In the genomic region with DNA sequence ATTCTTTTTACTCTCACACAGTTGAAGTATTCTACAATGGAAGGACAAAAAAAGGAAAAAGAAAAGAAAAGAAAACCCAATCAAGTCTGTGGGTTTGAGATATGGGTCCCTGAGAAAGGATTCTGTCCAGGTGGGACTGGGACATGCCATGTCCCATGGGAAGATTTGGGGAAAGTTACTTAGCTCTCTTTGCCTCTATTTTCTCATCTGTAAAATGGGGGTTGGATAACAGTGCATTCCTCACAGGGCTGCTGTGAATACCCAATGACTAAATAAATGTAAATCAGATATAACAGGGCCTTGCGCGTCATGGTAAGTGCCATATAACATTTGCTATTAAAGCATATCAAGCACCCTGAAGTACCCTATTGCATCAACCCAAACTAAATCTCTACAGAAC, we compare ENCODE assay signal across 17 cellular contexts.
DNase-seq lines count a peak whose midpoint lies in the region; ATAC-seq, FAIRE-seq and TF ChIP-seq lines count a peak whose summit lies in the region.
"Had no signal": no experiment of that assay in that cellular context is flagged by ENCODE, and none has a peak within 500 bp of the region (broad histone marks: within the 10 kb centered on the region; RNA-seq: fewer than 3 reads in every experiment).

No MANE protein-coding gene starts in this region.

- no peak overlapping the region for H3K4me3 ChIP-seq in HCT116 (replicated peaks in 1 of 2; ENCODE audit: low read depth in 1 of 2, low read length in 2 of 2)
- no peak overlapping the region for H3K4me3 ChIP-seq in K562
- H3K4me3 ChIP-seq in parathyroid adenoma (ENCODE audit: low read depth, low read length), result no peak overlapping the region
- H3K4me3 ChIP-seq: HAP-1 had no signal

- H3K79me2 ChIP-seq in HCT116 (ENCODE audit: insufficient read depth, low read length) (no peaks in the 10 kb centered on the region), K562 (ENCODE audit: control insufficient read depth, insufficient read depth, low read length) (no peaks in the 10 kb centered on the region), parathyroid adenoma (no peaks in the 10 kb centered on the region)

- 83% methylated on average over 2 of the region's 2 CpGs for WGBS in K562 (ENCODE audit: insufficient coverage, low coverage, missing lambda C conversion rate)

- H3K36me3 ChIP-seq in HCT116 (ENCODE audit: control insufficient read depth in 1 of 2, insufficient read depth in 2 of 2, low read length in 2 of 2) (no peaks in the 10 kb centered on the region), K562 (ENCODE audit: control insufficient read depth, insufficient read depth, low read length) (no peaks in the 10 kb centered on the region), parathyroid adenoma (ENCODE audit: control insufficient read depth, insufficient read depth, low read length) (no peaks in the 10 kb centered on the region)
- H3K36me3 ChIP-seq: HAP-1 had no signal

- TF ChIP-seq EP300 in K562 (IDR thresholded peaks at IDR 0.05; ENCODE audit: low read length), result no peak

- CTCF ChIA-PET in HCT116 (lab: Charles Lee) (interaction anchor here (0.7 to 1.1 kb wide), 2 partner anchors 70 to 464 kb away, joined by 3 read pairs; no protein-coding TSS in a partner anchor), K562 (lab: Yijun Ruan, JAX; ENCODE audit: low intra/inter-chr PET ratio) (no interaction called here)

- no peaks in the 10 kb centered on the region for H3K9me2 ChIP-seq in HCT116 (ENCODE audit: insufficient read depth)

- TF ChIP-seq RAD21 in HCT116 (IDR thresholded peaks at IDR 0.05; ENCODE audit: low read depth) (no peak), K562 (CRISPR knock-in tag; conservative IDR thresholded peaks at IDR 0.05 in 1 of 2, IDR thresholded peaks at IDR 0.05 in 1 of 2) (no peak)

- H3K4me2 ChIP-seq in HCT116 (ENCODE audit: low read length) (peak overlapping the region; percentile 31; the same call in 1 of the 2 replicates), K562 (ENCODE audit: insufficient read depth, low read length) (no peak overlapping the region), parathyroid adenoma (ENCODE audit: low read length) (no peak overlapping the region)

- intact Hi-C loops in HCT116 (cut with micrococcal nuclease), result no loop called here
- intact Hi-C loops in K562 (cut with micrococcal nuclease), result no loop called here

- H3K9me1 ChIP-seq in K562 (ENCODE audit: control insufficient read depth, insufficient read depth, low read length), result no peaks in the 10 kb centered on the region

- H3K27ac ChIP-seq in HCT116 (ENCODE audit: low read depth, low read length) (no peak overlapping the region), K562 (ENCODE audit: extremely low read depth, low read depth, low read length) (no peak overlapping the region), parathyroid adenoma (no peak overlapping the region), caudate nucleus (ENCODE audit: low read depth, low read length) (no peak overlapping the region)
- H3K27ac ChIP-seq: C4-2B had no signal

- H3K4me1 ChIP-seq in HCT116 (ENCODE audit: control insufficient read depth in 1 of 2, insufficient read depth in 2 of 2, low read length in 2 of 2), result peaks cover 5 to 10% of the 10 kb centered on the region in 2 experiments; a peak in 3 of 4 replicates
- peaks cover 11 to 20% of the 10 kb centered on the region in 2 experiments for H3K4me1 ChIP-seq in K562 (replicated peaks in 1 of 2; ENCODE audit: control insufficient read depth in 2 of 2, insufficient read depth in 2 of 2, low read length in 2 of 2)
- peaks cover 10% of the 10 kb centered on the region for H3K4me1 ChIP-seq in parathyroid adenoma

- POLR2A ChIA-PET in HCT116 (lab: Charles Lee), result no interaction called here
- POLR2A ChIA-PET in K562 (lab: Yijun Ruan, JAX), result interaction anchor here (0.5 to 1.4 kb wide), 4 partner anchors 23 to 118 kb away, joined by 3 to 4 read pairs (median 4); no protein-coding TSS in a partner anchor

- no peak for FAIRE-seq in K562 (lab: Jason Lieb, UNC)
- FAIRE-seq: G401.6, GM12892, H54 had no signal

- ATAC-seq in HCT116 (no peak), K562 (no peak)
- ATAC-seq: CD8-positive, alpha-beta T cell had no signal

- TF ChIP-seq POLR2A in HCT116 (IDR thresholded peaks at IDR 0.05; ENCODE audit: borderline replicate concordance, extremely low read depth, insufficient read depth, insufficient read length), result no peak
- no peak for TF ChIP-seq POLR2A in K562 (conservative IDR thresholded peaks at IDR 0.05)

- H2AFZ ChIP-seq in HCT116 (ENCODE audit: low read depth, low read length, poor library complexity, severe bottlenecking) (peak overlapping the region; percentile 44), K562 (ENCODE audit: low read depth, low read length) (peak overlapping the region; percentile 89), parathyroid adenoma (peak overlapping the region; percentile 22)

- H4K20me1 ChIP-seq in HCT116 (ENCODE audit: insufficient read depth) (no peaks in the 10 kb centered on the region), K562 (replicated peaks; ENCODE audit: control insufficient read depth, insufficient read depth, low read length) (no peaks in the 10 kb centered on the region)

- RAD21 ChIA-PET in HCT116 (lab: Charles Lee; ENCODE audit: low non-redundant PET in 1 of 2, low total read pairs in 2 of 2, uncharacterized antibody in 2 of 2, unreplicated experiment in 2 of 2), result no interaction called here

- no peaks in the 10 kb centered on the region for H3K9me3 ChIP-seq in HCT116 (ENCODE audit: control insufficient read depth in 1 of 2, insufficient read depth in 1 of 2, low read depth in 1 of 2, low read length in 2 of 2)
- H3K9me3 ChIP-seq in K562 (replicated peaks; ENCODE audit: control insufficient read depth, insufficient read depth, low read depth, low read length), result no peaks in the 10 kb centered on the region
- no peaks in the 10 kb centered on the region for H3K9me3 ChIP-seq in parathyroid adenoma (ENCODE audit: control insufficient read depth, low read length)
- H3K9me3 ChIP-seq: Caco-2, HAP-1 had no signal

- BruUV-seq in HCT116 (replicated peaks; lab: Mats Ljungman, UMichigan) (no TSS peak), K562 (replicated peaks; lab: Mats Ljungman, UMichigan) (no TSS peak)

- no peak overlapping the region for H3K9ac ChIP-seq in HCT116 (ENCODE audit: low read length)
- H3K9ac ChIP-seq in K562 (ENCODE audit: insufficient read depth in 1 of 2, low read depth in 2 of 2, low read length in 2 of 2), result no peak overlapping the region
- H3K9ac ChIP-seq in parathyroid adenoma, result no peak overlapping the region

- in situ Hi-C loops in K562 (cut with MboI), result no loop called here

- DNase-seq in HCT116 (ENCODE audit: low read depth, low spot score) (no peak), K562 (ENCODE audit: extremely low read depth in 1 of 4, low spot score in 3 of 4) (no peak), HPDE6-E6E7 (ENCODE audit: extremely low spot score) (no peak), caudate nucleus (lab: John Stamatoyannopoulos, UW) (no peak)
- no peak for DNase-seq in activated CD4-positive, alpha-beta T cell treated with anti-CD3 and anti-CD28 coated beads for 1 hour
- DNase-seq: Caco-2; CD4-positive, CD25-positive, alpha-beta regulatory T cell; DMS153; DND-41; GOT3 had no signal

- TF ChIP-seq CTCF in HCT116 (IDR thresholded peaks at IDR 0.05 in 2 of 3, conservative IDR thresholded peaks at IDR 0.05 in 1 of 3; ENCODE audit: borderline replicate concordance in 1 of 3, insufficient read depth in 1 of 3, low read depth in 2 of 3, low read length in 2 of 3) (no peak), K562 (IDR thresholded peaks at IDR 0.05 in 2 of 3, conservative IDR thresholded peaks at IDR 0.05 in 1 of 3; ENCODE audit: insufficient read depth in 2 of 3, low read depth in 1 of 3, low read length in 3 of 3) (no peak), parathyroid adenoma (IDR thresholded peaks at IDR 0.05) (no peak)

- no peaks in the 10 kb centered on the region for H3K27me3 ChIP-seq in HCT116 (ENCODE audit: insufficient read depth, low read length)
- H3K27me3 ChIP-seq in K562 (ENCODE audit: control insufficient read depth in 2 of 2, insufficient read depth in 2 of 2, low read length in 2 of 2), result no peaks in the 10 kb centered on the region
- H3K27me3 ChIP-seq in parathyroid adenoma (ENCODE audit: control insufficient read depth, insufficient read depth, low read length), result no peaks in the 10 kb centered on the region

TF ChIP-seq in HCT116, 20 proteins besides CTCF, POLR2A, EP300 and RAD21 (continues in another document):
- TF ChIP-seq YY1 (IDR thresholded peaks at IDR 0.05; ENCODE audit: extremely low read depth, insufficient replicate concordance, low read depth, low read length), result no peak
- no peak for TF ChIP-seq POLR2AphosphoS5 (IDR thresholded peaks at IDR 0.05; ENCODE audit: low read depth, low read length)
- TF ChIP-seq ELF1 (IDR thresholded peaks at IDR 0.05; ENCODE audit: borderline replicate concordance, low read depth), result no peak
- TF ChIP-seq EZH2phosphoT487 (IDR thresholded peaks at IDR 0.05; ENCODE audit: borderline replicate concordance), result no peak
- TF ChIP-seq CEBPB (IDR thresholded peaks at IDR 0.05; ENCODE audit: low read depth), result no peak

TF ChIP-seq in K562, 482 proteins besides CTCF, POLR2A, EP300 and RAD21 (continues in another document):
- peak; percentile 96 for TF ChIP-seq ADNP (tag; IDR thresholded peaks at IDR 0.05)
- 0 out of 4 replicates have a peak, but pooled peaks of 1 of the 2 experiments have one; percentile 16 for TF ChIP-seq HDAC1 (IDR thresholded peaks at IDR 0.05)
- no peak for TF ChIP-seq TRIM28 (IDR thresholded peaks at IDR 0.05)
- peak; percentile 87 to 89 for TF ChIP-seq KDM1A (IDR thresholded peaks at IDR 0.05)
- no peak for TF ChIP-seq SMAD4 (CRISPR knock-in tag; conservative IDR thresholded peaks at IDR 0.05)
- TF ChIP-seq FOXP1 (CRISPR knock-in tag; IDR thresholded peaks at IDR 0.05), result no peak
- TF ChIP-seq RBM25 (IDR thresholded peaks at IDR 0.05; ENCODE audit: low read depth, low read length, severe bottlenecking), result peak; percentile 97
- TF ChIP-seq PHF20 (IDR thresholded peaks at IDR 0.05; ENCODE audit: partially characterized antibody), result peak; percentile 55
- TF ChIP-seq HIVEP1 (CRISPR knock-in tag; IDR thresholded peaks at IDR 0.05), result no peak
- TF ChIP-seq ZNF3 (CRISPR knock-in tag; IDR thresholded peaks at IDR 0.05), result 0 out of 2 replicates have a peak, but pooled peaks have one; percentile 60
- TF ChIP-seq RBM39 (optimal IDR thresholded peaks at IDR 0.05; ENCODE audit: low read depth, low read length), result no peak
- TF ChIP-seq NR2C2 (CRISPR knock-in tag; IDR thresholded peaks at IDR 0.05), result no peak
- TF ChIP-seq NR2C2 (tag; IDR thresholded peaks at IDR 0.05), result no peak

Comparison
In these comparisons a context has a peak if more than half of its experiments do, and no peak if none do; other contexts are left out.
1. H2AFZ ChIP-seq: peak in every context shown above with its lines; median percentile 89 in K562; 44 in HCT116; 22 in parathyroid adenoma.